13 cellular contexts compared by ENCODE assay signal in genomic region chr5:126138475-126139005, GRCh38.
A peak's percentile ranks its signal among the peaks of the same experiment; 100 is the strongest.
DNase-seq lines count a peak whose midpoint lies in the region; ATAC-seq, FAIRE-seq and TF ChIP-seq lines count a peak whose summit lies in the region.
"Had no signal": no experiment of that assay in that cellular context is flagged by ENCODE, and none has a peak within 500 bp of the region (broad histone marks: within the 10 kb centered on the region; RNA-seq: fewer than 3 reads in every experiment).

No MANE protein-coding gene starts in this region.

- no peak for TF ChIP-seq RAD21 in HepG2 (CRISPR knock-in tag; IDR thresholded peaks at IDR 0.05)

- no TSS peak for BruUV-seq in HepG2 (replicated peaks; lab: Mats Ljungman, UMichigan)

- H3K79me2 ChIP-seq in HepG2 (ENCODE audit: insufficient read depth, low read length): no peaks in the 10 kb centered on the region

- DNase-seq in HepG2 (ENCODE audit: low spot score): no peak
- no peak for DNase-seq in right lobe of liver
- DNase-seq in SJSA1 (ENCODE audit: low read depth in 1 of 2, low spot score in 2 of 2): peak; percentile 60 to 82
- peak; percentile 55 for DNase-seq in glomerular visceral epithelial cell (ENCODE audit: extremely low spot score)
- no peak for DNase-seq in posterior vena cava (ENCODE audit: low spot score)
- DNase-seq in esophagus squamous epithelium (lab: John Stamatoyannopoulos, UW): no peak
- DNase-seq in activated T-helper 2 cell treated with anti-CD3 and anti-CD28 coated beads, Interferon-gamma antibody, Interleukin-2, Interleukin-4, amounts not matched to agents 10 μg/mL and 5 μg/mL and 100 μg/mL, durations not matched to agents 14 hours and 24 hours and 36 hours (ENCODE audit: low spot score): no peak
- DNase-seq: activated T-cell treated with anti-CD3 and anti-CD28 coated beads, Interleukin-2, amount 50 U/mL, for 48 hours; CD4-positive, CD25-positive, alpha-beta regulatory T cell; T1000 had no signal

- H3K4me1 ChIP-seq in HepG2 (ENCODE audit: insufficient read depth, low read length) (no peaks in the 10 kb centered on the region), right lobe of liver (no peaks in the 10 kb centered on the region), SJSA1 (replicated peaks) (peaks cover 35% of the 10 kb centered on the region), esophagus squamous epithelium (no peaks in the 10 kb centered on the region)
- H3K4me1 ChIP-seq: prostate gland had no signal

- no peaks in the 10 kb centered on the region for H4K20me1 ChIP-seq in HepG2 (ENCODE audit: insufficient read depth, low read length)

- H3K27ac ChIP-seq in HepG2 (ENCODE audit: extremely low read length, insufficient read depth, low read length): no peak overlapping the region
- H3K27ac ChIP-seq in right lobe of liver: no peak overlapping the region
- H3K27ac ChIP-seq in SJSA1: peak overlapping the region; percentile 79
- H3K27ac ChIP-seq in esophagus squamous epithelium: no peak overlapping the region
- H3K27ac ChIP-seq: prostate gland had no signal

- TF ChIP-seq POLR2A in HepG2 (IDR thresholded peaks at IDR 0.05; ENCODE audit: insufficient read depth in 1 of 2, low read depth in 2 of 2, low read length in 2 of 2) (no peak), right lobe of liver (IDR thresholded peaks at IDR 0.05) (no peak), esophagus squamous epithelium (IDR thresholded peaks at IDR 0.05) (no peak)

- H3K9me3 ChIP-seq in HepG2 (ENCODE audit: low read length): no peaks in the 10 kb centered on the region
- no peaks in the 10 kb centered on the region for H3K9me3 ChIP-seq in right lobe of liver
- no peaks in the 10 kb centered on the region for H3K9me3 ChIP-seq in SJSA1 (replicated peaks)
- no peaks in the 10 kb centered on the region for H3K9me3 ChIP-seq in esophagus squamous epithelium
- H3K9me3 ChIP-seq: prostate gland had no signal

- WGBS in HepG2 (ENCODE audit: low lambda C conversion rate): 0% methylated on average over 3 of the region's 3 CpGs
- 70% methylated on average over 3 of the region's 3 CpGs for WGBS in right lobe of liver (ENCODE audit: insufficient coverage, low coverage, low lambda C conversion rate, missing lambda C conversion rate)
- 58 to 67% methylated on average over 3 of the region's 3 CpGs for WGBS in esophagus squamous epithelium, 2 donors

- no peak overlapping the region for H2AFZ ChIP-seq in HepG2 (ENCODE audit: low read length)

- H3K36me3 ChIP-seq in HepG2 (replicated peaks in 1 of 2; ENCODE audit: control insufficient read depth in 1 of 2, insufficient read depth in 2 of 2, low read length in 2 of 2): no peaks in the 10 kb centered on the region
- no peaks in the 10 kb centered on the region for H3K36me3 ChIP-seq in right lobe of liver
- H3K36me3 ChIP-seq in SJSA1: no peaks in the 10 kb centered on the region
- H3K36me3 ChIP-seq in esophagus squamous epithelium: no peaks in the 10 kb centered on the region
- H3K36me3 ChIP-seq: prostate gland had no signal

- FAIRE-seq in HepG2 (lab: Jason Lieb, UNC): no peak

- H3K4me3 ChIP-seq in HepG2 (replicated peaks in 1 of 3; ENCODE audit: insufficient read depth in 1 of 3, low read depth in 2 of 3, low read length in 3 of 3) (no peak overlapping the region), right lobe of liver (no peak overlapping the region), SJSA1 (no peak overlapping the region), esophagus squamous epithelium (no peak overlapping the region)
- H3K4me3 ChIP-seq: prostate gland had no signal

- H3K27me3 ChIP-seq in HepG2 (ENCODE audit: control insufficient read depth in 1 of 2, insufficient read depth in 2 of 2, low read length in 2 of 2) (no peaks in the 10 kb centered on the region), right lobe of liver (no peaks in the 10 kb centered on the region), SJSA1 (replicated peaks) (no peaks in the 10 kb centered on the region), esophagus squamous epithelium (no peaks in the 10 kb centered on the region)

- H3K9ac ChIP-seq in HepG2 (ENCODE audit: insufficient read depth, low read depth, low read length): no peak overlapping the region

- no peaks in the 10 kb centered on the region for H3K36me3 Mint-ChIP-seq in activated T-helper 2 cell treated with anti-CD3 and anti-CD28 coated beads, Interferon-gamma antibody, Interleukin-2, Interleukin-4, amounts not matched to agents 10 μg/mL and 5 μg/mL and 100 μg/mL, durations not matched to agents 14 hours and 24 hours and 36 hours (ENCODE audit: low read depth)
- H3K36me3 Mint-ChIP-seq: CD4-positive, CD25-positive, alpha-beta regulatory T cell had no signal

- no peak overlapping the region for H3K4me3 Mint-ChIP-seq in activated T-helper 2 cell treated with anti-CD3 and anti-CD28 coated beads, Interferon-gamma antibody, Interleukin-2, Interleukin-4, amounts not matched to agents 10 μg/mL and 5 μg/mL and 100 μg/mL, durations not matched to agents 14 hours and 24 hours and 36 hours (ENCODE audit: low read depth)
- H3K4me3 Mint-ChIP-seq: CD4-positive, CD25-positive, alpha-beta regulatory T cell; dendritic cell treated with granulocyte-macrophage colony-stimulating factor and Interleukin-4, amounts not matched to agents 40 ng/mL and 50 ng/mL, for 4 days had no signal

- peaks cover 11% of the 10 kb centered on the region for H3K9me3 Mint-ChIP-seq in activated T-helper 2 cell treated with anti-CD3 and anti-CD28 coated beads, Interferon-gamma antibody, Interleukin-2, Interleukin-4, amounts not matched to agents 10 μg/mL and 5 μg/mL and 100 μg/mL, durations not matched to agents 14 hours and 24 hours and 36 hours

- TF ChIP-seq EP300 in HepG2 (IDR thresholded peaks at IDR 0.05; ENCODE audit: low read depth in 2 of 2, low read length in 2 of 2) (no peak), HepG2 (CRISPR knock-in tag; IDR thresholded peaks at IDR 0.05; ENCODE audit: borderline replicate concordance) (no peak)

- POLR2A ChIA-PET in HepG2 (lab: Yijun Ruan, JAX): no interaction called here

- no peak for ATAC-seq in HepG2
- no peak for ATAC-seq in right lobe of liver
- no peak for ATAC-seq in HG03354 (IDR thresholded peaks at IDR 0.05; ENCODE audit: poor library complexity, severe bottlenecking, unreplicated experiment)

- in situ Hi-C loops in HepG2 (cut with HindIII; ENCODE audit: extremely low pct_ligation_motif_present, low pct_unique_long_range_greater_than_20kb): no loop called here

- intact Hi-C loops in HepG2 (cut with micrococcal nuclease; ENCODE audit: unreplicated experiment) (no loop called here), right lobe of liver (cut with DNase I) (no loop called here), posterior vena cava (cut with DNase I) (no loop called here), esophagus squamous epithelium (cut with DNase I) (no loop called here)
- intact Hi-C loops in activated T-helper 2 cell treated with anti-CD3 and anti-CD28 coated beads, Interferon-gamma antibody, Interleukin-2, Interleukin-4, amounts not matched to agents 10 μg/mL and 5 μg/mL and 100 μg/mL, durations not matched to agents 14 hours and 24 hours and 36 hours (cut with micrococcal nuclease): no loop called here

- no peak overlapping the region for H3K4me2 ChIP-seq in HepG2 (ENCODE audit: low read depth, low read length)

- H3K27me3 Mint-ChIP-seq in activated T-helper 2 cell treated with anti-CD3 and anti-CD28 coated beads, Interferon-gamma antibody, Interleukin-2, Interleukin-4, amounts not matched to agents 10 μg/mL and 5 μg/mL and 100 μg/mL, durations not matched to agents 14 hours and 24 hours and 36 hours (ENCODE audit: low read depth): no peaks in the 10 kb centered on the region
- H3K27me3 Mint-ChIP-seq: CD4-positive, CD25-positive, alpha-beta regulatory T cell; dendritic cell treated with granulocyte-macrophage colony-stimulating factor and Interleukin-4, amounts not matched to agents 40 ng/mL and 50 ng/mL, for 4 days had no signal

- H3K4me1 Mint-ChIP-seq in activated T-helper 2 cell treated with anti-CD3 and anti-CD28 coated beads, Interferon-gamma antibody, Interleukin-2, Interleukin-4, amounts not matched to agents 10 μg/mL and 5 μg/mL and 100 μg/mL, durations not matched to agents 14 hours and 24 hours and 36 hours (ENCODE audit: low read depth): no peaks in the 10 kb centered on the region
- H3K4me1 Mint-ChIP-seq: CD4-positive, CD25-positive, alpha-beta regulatory T cell had no signal

- CTCF ChIA-PET in HepG2 (lab: Yijun Ruan, JAX; ENCODE audit: low intra/inter-chr PET ratio, low total read pairs): no interaction called here

- no peak overlapping the region for H3K27ac Mint-ChIP-seq in activated T-helper 2 cell treated with anti-CD3 and anti-CD28 coated beads, Interferon-gamma antibody, Interleukin-2, Interleukin-4, amounts not matched to agents 10 μg/mL and 5 μg/mL and 100 μg/mL, durations not matched to agents 14 hours and 24 hours and 36 hours
- H3K27ac Mint-ChIP-seq: CD4-positive, CD25-positive, alpha-beta regulatory T cell; dendritic cell treated with granulocyte-macrophage colony-stimulating factor and Interleukin-4, amounts not matched to agents 40 ng/mL and 50 ng/mL, for 4 days had no signal

- TF ChIP-seq CTCF in HepG2 (CRISPR knock-in tag; IDR thresholded peaks at IDR 0.05) (no peak), right lobe of liver (IDR thresholded peaks at IDR 0.05) (no peak), esophagus squamous epithelium (IDR thresholded peaks at IDR 0.05) (no peak)

TF ChIP-seq in HepG2, 621 proteins besides CTCF, POLR2A, EP300 and RAD21:
- TF ChIP-seq ZNF207 (IDR thresholded peaks at IDR 0.05; ENCODE audit: borderline replicate concordance) (no peak), LCORL (IDR thresholded peaks at IDR 0.05) (0 out of 2 replicates have a peak, but pooled peaks have one; percentile 26), LCORL (CRISPR knock-in tag; IDR thresholded peaks at IDR 0.05) (no peak)

Comparison
In these comparisons a context has a peak if more than half of its experiments do, and no peak if none do; other contexts are left out.
1. DNase-seq: peak in SJSA1 (2 of 2) and glomerular visceral epithelial cell (single experiment); none in HepG2 (single experiment), right lobe of liver (0 of 3), posterior vena cava (single experiment), esophagus squamous epithelium (single experiment) and activated T-helper 2 cell treated with anti-CD3 and anti-CD28 coated beads, Interferon-gamma antibody, Interleukin-2, Interleukin-4, amounts not matched to agents 10 μg/mL and 5 μg/mL and 100 μg/mL, durations not matched to agents 14 hours and 24 hours and 36 hours (single experiment).